ENCODE assay signal across 10 cellular contexts in the genomic region with DNA sequence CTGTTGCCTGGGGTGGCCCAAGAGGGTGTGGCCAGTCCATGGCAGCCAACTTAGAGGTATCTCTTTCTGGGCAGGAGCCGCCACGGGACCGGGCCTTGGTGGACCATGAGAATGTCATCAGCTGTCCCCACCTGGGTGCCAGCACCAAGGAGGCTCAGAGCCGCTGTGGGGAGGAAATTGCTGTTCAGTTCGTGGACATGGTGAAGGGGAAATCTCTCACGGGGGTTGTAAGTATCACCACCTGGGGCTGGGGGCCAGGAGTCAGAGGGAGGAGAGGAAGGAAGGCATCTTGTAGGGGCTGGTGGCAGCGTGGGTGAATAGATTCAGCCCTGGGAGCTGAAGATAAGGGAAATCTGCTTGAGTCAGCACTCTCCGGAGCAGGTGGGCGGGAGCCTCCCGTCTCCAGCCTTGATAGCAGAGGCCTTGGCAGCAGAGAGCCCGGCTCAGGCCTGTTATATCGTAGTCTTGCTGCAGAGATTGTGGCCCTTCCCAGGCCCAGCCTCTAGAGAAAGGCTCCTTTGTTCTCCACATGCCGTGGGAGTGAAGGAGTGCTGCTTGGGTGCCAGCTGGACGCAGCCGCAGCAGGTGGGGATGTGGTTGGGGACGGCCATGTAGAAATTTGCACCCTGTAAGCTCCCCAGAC. TPM values are rescaled to one million over a fixed set of nuclear protein-coding genes. Genes with fewer than 3 reads are reported as not detected.
DNase-seq lines count a peak whose midpoint lies in the region; ATAC-seq and TF ChIP-seq lines count a peak whose summit lies in the region.
"Had no signal": no experiment of that assay in that cellular context is flagged by ENCODE, and none has a peak within 500 bp of the region (broad histone marks: within the 10 kb centered on the region; RNA-seq: fewer than 3 reads in every experiment).

No MANE protein-coding gene starts in this region.

- H3K27me3 ChIP-seq in SJCRH30 (no peaks in the 10 kb centered on the region), neural progenitor cell (no peaks in the 10 kb centered on the region), sigmoid colon (no peaks in the 10 kb centered on the region)

- H3K4me1 Mint-ChIP-seq in neural progenitor cell = peaks cover 6% of the 10 kb centered on the region

- H3K27me3 Mint-ChIP-seq in neural progenitor cell (ENCODE audit: insufficient read depth, low read depth) = no peaks in the 10 kb centered on the region

- H3K4me3 Mint-ChIP-seq in neural progenitor cell = no peak overlapping the region

- TF ChIP-seq CTCF in neural progenitor cell (IDR thresholded peaks at IDR 0.05) (no peak), sigmoid colon (IDR thresholded peaks at IDR 0.05) (no peak)

- intact Hi-C loops in head of caudate nucleus (cut with DNase I) = no loop called here
- intact Hi-C loops in sigmoid colon (cut with DNase I) = no loop called here

- H3F3A ChIP-seq in neural progenitor cell (ENCODE audit: low read depth) = no peaks in the 10 kb centered on the region

- peaks cover 11% of the 10 kb centered on the region for H4K20me1 ChIP-seq in neural progenitor cell (ENCODE audit: low read depth)

- H3K27ac ChIP-seq in SJCRH30 = peak overlapping the region; percentile 56
- H3K27ac ChIP-seq in neural progenitor cell = no peak overlapping the region
- no peak overlapping the region for H3K27ac ChIP-seq in sigmoid colon
- H3K27ac ChIP-seq: C4-2B had no signal

- H3K9me3 ChIP-seq in SJCRH30 (replicated peaks) (no peaks in the 10 kb centered on the region), neural progenitor cell (ENCODE audit: low read depth) (no peaks in the 10 kb centered on the region), sigmoid colon (no peaks in the 10 kb centered on the region)

- H3K79me2 ChIP-seq in neural progenitor cell (ENCODE audit: low read depth) = no peaks in the 10 kb centered on the region

- TF ChIP-seq POLR2A in sigmoid colon (IDR thresholded peaks at IDR 0.05) = no peak

- H3K9ac ChIP-seq in neural progenitor cell = no peak overlapping the region

- no peak overlapping the region for H3K4me2 ChIP-seq in neural progenitor cell

- DNase-seq in C1 segment of cervical spinal cord (lab: John Stamatoyannopoulos, UW) (peak in 8 of 14 donors; percentile 25 to 59 (median 48)), SJCRH30 (peak; percentile 94 to 98), head of caudate nucleus (peak; percentile 51 to 86 (median 72)), neural progenitor cell (ENCODE audit: low spot score) (no peak), NOMO-1 (lab: John Stamatoyannopoulos, UW; ENCODE audit: unreplicated experiment in 2 of 2) (no peak), sigmoid colon (no peak)
- no peak for DNase-seq in activated CD8-positive, alpha-beta memory T cell treated with anti-CD3 and anti-CD28 coated beads, Interleukin-2, amount 50 U/mL, for 4 hours
- DNase-seq: SW 1271 had no signal

- 24 to 50% methylated on average over 16 of the region's 16 CpGs for WGBS in sigmoid colon, 2 donors

- TF ChIP-seq EP300 in sigmoid colon (IDR thresholded peaks at IDR 0.05) = no peak

- H3K36me3 Mint-ChIP-seq in neural progenitor cell = peaks cover 34% of the 10 kb centered on the region

- peaks cover 36% of the 10 kb centered on the region for H3K36me3 ChIP-seq in SJCRH30
- no peaks in the 10 kb centered on the region for H3K36me3 ChIP-seq in neural progenitor cell
- H3K36me3 ChIP-seq in sigmoid colon = peaks cover 0 to 26% (median 6%) of the 10 kb centered on the region in 4 donors

- no peaks in the 10 kb centered on the region for H3K9me3 Mint-ChIP-seq in neural progenitor cell

- H3K4me3 ChIP-seq in SJCRH30 (no peak overlapping the region), neural progenitor cell (no peak overlapping the region), sigmoid colon (no peak overlapping the region)

- H3K27ac Mint-ChIP-seq in neural progenitor cell = peak overlapping the region; percentile 42

- H2AFZ ChIP-seq in neural progenitor cell (replicated peaks) = no peak overlapping the region

- H3K4me1 ChIP-seq in SJCRH30 = peaks cover 12% of the 10 kb centered on the region
- no peaks in the 10 kb centered on the region for H3K4me1 ChIP-seq in neural progenitor cell
- H3K4me1 ChIP-seq in sigmoid colon = peaks cover 0 to 9% (median 7%) of the 10 kb centered on the region in 4 donors

- ATAC-seq in HG02610 (IDR thresholded peaks at IDR 0.05; ENCODE audit: unreplicated experiment) = no peak

RNA-seq across cellular contexts. Expression of a gene that starts 25.4 kb away (rescaled TPM):
- 148 and 160 TPM in 2 replicates for total RNA-seq in SJCRH30 (2014; rRNA removed; shearing (Covaris generic))
- total RNA-seq in neural progenitor cell (ENCODE audit: low replicate concordance) (166 and 204 TPM in 2 replicates), sigmoid colon (10 to 100 TPM; 15.8 to 37.7 (median 26.0) TPM)
- polyA plus RNA-seq in sigmoid colon = 10 to 100 TPM in 1 of 3 donors, 1 to 10 TPM in 2; 3.9 to 27.1 (median 7.8) TPM

RNA-seq across cellular contexts. Expression of a gene that starts 31.5 kb away (rescaled TPM):
- not detected in 2 replicates for total RNA-seq in SJCRH30 (2014; rRNA removed; shearing (Covaris generic))
- total RNA-seq in neural progenitor cell (ENCODE audit: low replicate concordance) (not detected in 2 replicates), sigmoid colon (1 to 10 TPM in 1 of 4 donors, not detected in 3; 2.8 TPM)
- polyA plus RNA-seq in sigmoid colon = 100 to 1,000 TPM in 2 of 3 donors, 10 to 100 TPM in 1; 53.9 to 607 (median 276) TPM

Comparison
In these comparisons a context has a peak if more than half of its experiments do, and no peak if none do; other contexts are left out.
1. DNase-seq: peak in C1 segment of cervical spinal cord (8 of 14), SJCRH30 (2 of 2) and head of caudate nucleus (42 of 42); none in neural progenitor cell (single experiment), NOMO-1 (0 of 2), sigmoid colon (single experiment) and activated CD8-positive, alpha-beta memory T cell treated with anti-CD3 and anti-CD28 coated beads, Interleukin-2, amount 50 U/mL, for 4 hours (single experiment).